ENCODE assay signal across 14 cellular contexts in genomic region chr9:95750725-95751644, GRCh38.
DNase-seq lines count a peak whose midpoint lies in the region; ATAC-seq and TF ChIP-seq lines count a peak whose summit lies in the region.
"Had no signal": no experiment of that assay in that cellular context is flagged by ENCODE, and none has a peak within 500 bp of the region (broad histone marks: within the 10 kb centered on the region; RNA-seq: fewer than 3 reads in every experiment).

No MANE protein-coding gene starts in this region.

- peak overlapping the region; percentile 63 for H3K4me3 Mint-ChIP-seq in activated naive CD8-positive, alpha-beta T cell
- H3K4me3 Mint-ChIP-seq in activated naive CD8-positive, alpha-beta T cell treated with anti-CD3 and anti-CD28 coated beads, Interleukin-2, amount 50 U/mL, for 24 hours = no peak overlapping the region
- peak overlapping the region; percentile 32 for H3K4me3 Mint-ChIP-seq in activated T-helper 17 cell treated with anti-CD3 and anti-CD28 coated beads, Interleukin-2, amount 50 U/mL, for 72 hours
- H3K4me3 Mint-ChIP-seq: activated B cell treated with CpG ODN at 0.5 μM for 24 hours had no signal

- H3K27ac Mint-ChIP-seq in activated naive CD8-positive, alpha-beta T cell = no peak overlapping the region
- H3K27ac Mint-ChIP-seq in activated naive CD8-positive, alpha-beta T cell treated with anti-CD3 and anti-CD28 coated beads, Interleukin-2, amount 50 U/mL, for 24 hours = no peak overlapping the region
- no peak overlapping the region for H3K27ac Mint-ChIP-seq in activated T-helper 17 cell treated with anti-CD3 and anti-CD28 coated beads, Interleukin-2, amount 50 U/mL, for 72 hours
- H3K27ac Mint-ChIP-seq: activated B cell treated with CpG ODN at 0.5 μM for 24 hours had no signal

- no peaks in the 10 kb centered on the region for H3K36me3 Mint-ChIP-seq in activated naive CD8-positive, alpha-beta T cell
- no peaks in the 10 kb centered on the region for H3K36me3 Mint-ChIP-seq in activated naive CD8-positive, alpha-beta T cell treated with anti-CD3 and anti-CD28 coated beads, Interleukin-2, amount 50 U/mL, for 24 hours (ENCODE audit: low read depth)
- no peaks in the 10 kb centered on the region for H3K36me3 Mint-ChIP-seq in activated T-helper 17 cell treated with anti-CD3 and anti-CD28 coated beads, Interleukin-2, amount 50 U/mL, for 72 hours (ENCODE audit: low read depth)

- H3K27me3 Mint-ChIP-seq in activated naive CD8-positive, alpha-beta T cell = peaks cover 3% of the 10 kb centered on the region
- peaks cover 3% of the 10 kb centered on the region for H3K27me3 Mint-ChIP-seq in activated naive CD8-positive, alpha-beta T cell treated with anti-CD3 and anti-CD28 coated beads, Interleukin-2, amount 50 U/mL, for 24 hours
- peaks cover 7% of the 10 kb centered on the region for H3K27me3 Mint-ChIP-seq in activated T-helper 17 cell treated with anti-CD3 and anti-CD28 coated beads, Interleukin-2, amount 50 U/mL, for 72 hours

- TF ChIP-seq CTCF in omental fat pad (IDR thresholded peaks at IDR 0.05) = no peak

- no peak for ATAC-seq in activated naive CD8-positive, alpha-beta T cell treated with anti-CD3 and anti-CD28 coated beads, Interleukin-2, amount 50 U/mL, for 24 hours
- ATAC-seq in HG02870 (IDR thresholded peaks at IDR 0.05; ENCODE audit: unreplicated experiment) (peak; percentile 68), omental fat pad (ENCODE audit: low FRiP score) (no peak)
- ATAC-seq in activated T-helper 17 cell treated with anti-CD3 and anti-CD28 coated beads, Interleukin-2, amount 50 U/mL, for 72 hours (replicated peaks) = peak; percentile 72
- ATAC-seq: PC-3 had no signal

- H3K4me1 Mint-ChIP-seq in activated naive CD8-positive, alpha-beta T cell (ENCODE audit: low read depth) = peaks cover 23% of the 10 kb centered on the region
- H3K4me1 Mint-ChIP-seq in activated naive CD8-positive, alpha-beta T cell treated with anti-CD3 and anti-CD28 coated beads, Interleukin-2, amount 50 U/mL, for 24 hours = peaks cover 12% of the 10 kb centered on the region
- H3K4me1 Mint-ChIP-seq in activated T-helper 17 cell treated with anti-CD3 and anti-CD28 coated beads, Interleukin-2, amount 50 U/mL, for 72 hours = peaks cover 9% of the 10 kb centered on the region

- no peak for DNase-seq in activated naive CD8-positive, alpha-beta T cell treated with anti-CD3 and anti-CD28 coated beads, Interleukin-2, amount 50 U/mL, for 24 hours
- DNase-seq in stimulated activated CD8-positive, alpha-beta memory T cell treated with anti-CD3 and anti-CD28 coated beads, Interleukin-4, amount 100 ng/mL, for 48 hours = peak; percentile 40
- no peak for DNase-seq in AG08396 (ENCODE audit: low spot score)
- DNase-seq in omental fat pad (ENCODE audit: low spot score) = no peak
- no peak for DNase-seq in SHP77 (lab: John Stamatoyannopoulos, UW)
- DNase-seq: activated B cell treated with CpG ODN at 0.5 μM for 24 hours, adrenal gland, glutamatergic neuron, midbrain, PC-3, transverse colon had no signal

- no peaks in the 10 kb centered on the region for H3K9me3 Mint-ChIP-seq in activated naive CD8-positive, alpha-beta T cell (ENCODE audit: low read depth)
- no peaks in the 10 kb centered on the region for H3K9me3 Mint-ChIP-seq in activated naive CD8-positive, alpha-beta T cell treated with anti-CD3 and anti-CD28 coated beads, Interleukin-2, amount 50 U/mL, for 24 hours
- no peaks in the 10 kb centered on the region for H3K9me3 Mint-ChIP-seq in activated T-helper 17 cell treated with anti-CD3 and anti-CD28 coated beads, Interleukin-2, amount 50 U/mL, for 72 hours
- H3K9me3 Mint-ChIP-seq: activated B cell treated with CpG ODN at 0.5 μM for 24 hours had no signal

Comparison
In these comparisons a context has a peak if more than half of its experiments do, and no peak if none do; other contexts are left out.
1. ATAC-seq: peak in HG02870 (single experiment) and activated T-helper 17 cell treated with anti-CD3 and anti-CD28 coated beads, Interleukin-2, amount 50 U/mL, for 72 hours (single experiment); none in activated naive CD8-positive, alpha-beta T cell treated with anti-CD3 and anti-CD28 coated beads, Interleukin-2, amount 50 U/mL, for 24 hours (single experiment) and omental fat pad (single experiment).